Comparison of ENCODE assay signal across 17 cellular contexts in genomic region chr15:50800715-50801114, GRCh38. TPM values are rescaled to one million over a fixed set of nuclear protein-coding genes. Genes with fewer than 3 reads are reported as not detected.
DNase-seq lines count a peak whose midpoint lies in the region; ATAC-seq, FAIRE-seq and TF ChIP-seq lines count a peak whose summit lies in the region.
"Had no signal": no experiment of that assay in that cellular context is flagged by ENCODE, and none has a peak within 500 bp of the region (broad histone marks: within the 10 kb centered on the region; RNA-seq: fewer than 3 reads in every experiment).

No MANE protein-coding gene starts in this region.

- H3K27ac ChIP-seq in HepG2 (ENCODE audit: extremely low read length, insufficient read depth, low read length) (no peak overlapping the region), right lobe of liver (no peak overlapping the region), gastrocnemius medialis (peak overlapping the region in 3 of 4 donors; percentile 84 to 93 (median 85))
- H3K27ac ChIP-seq: HL-60, RWPE1 had no signal

- TF ChIP-seq CTCF in HepG2 (CRISPR knock-in tag; IDR thresholded peaks at IDR 0.05) = no peak
- no peak for TF ChIP-seq CTCF in right lobe of liver (IDR thresholded peaks at IDR 0.05)
- TF ChIP-seq CTCF in gastrocnemius medialis (IDR thresholded peaks at IDR 0.05 in 4 of 5, conservative IDR thresholded peaks at IDR 0.05 in 1 of 5) = no peak

- POLR2A ChIA-PET in HepG2 (lab: Yijun Ruan, JAX) = no interaction called here

- no peaks in the 10 kb centered on the region; a peak in 1 of 5 replicates for H3K27me3 ChIP-seq in HepG2 (ENCODE audit: control insufficient read depth in 1 of 2, insufficient read depth in 2 of 2, low read length in 2 of 2)
- H3K27me3 ChIP-seq in right lobe of liver = no peaks in the 10 kb centered on the region
- H3K27me3 ChIP-seq in gastrocnemius medialis = no peaks in the 10 kb centered on the region

- no TSS peak for BruUV-seq in HepG2 (replicated peaks; lab: Mats Ljungman, UMichigan)

- CTCF ChIA-PET in HepG2 (lab: Yijun Ruan, JAX; ENCODE audit: low intra/inter-chr PET ratio, low total read pairs) = no interaction called here

- no peak for TF ChIP-seq POLR2A in HepG2 (IDR thresholded peaks at IDR 0.05; ENCODE audit: insufficient read depth in 1 of 2, low read depth in 2 of 2, low read length in 2 of 2)
- TF ChIP-seq POLR2A in right lobe of liver (IDR thresholded peaks at IDR 0.05) = no peak
- TF ChIP-seq POLR2A in gastrocnemius medialis (IDR thresholded peaks at IDR 0.05) = no peak

- H3K4me3 ChIP-seq in HepG2 (replicated peaks in 1 of 3; ENCODE audit: insufficient read depth in 1 of 3, low read depth in 2 of 3, low read length in 3 of 3) = no peak overlapping the region
- H3K4me3 ChIP-seq in right lobe of liver = no peak overlapping the region
- H3K4me3 ChIP-seq in gastrocnemius medialis = no peak overlapping the region

- WGBS in HepG2 (ENCODE audit: low lambda C conversion rate) = 14% methylated on average over 1 of the region's 1 CpG
- 70% methylated on average over 1 of the region's 1 CpG for WGBS in right lobe of liver (ENCODE audit: insufficient coverage, low coverage, low lambda C conversion rate, missing lambda C conversion rate)

- peak; percentile 43; the same call in 1 of the 3 replicates for ATAC-seq in HepG2
- no peak for ATAC-seq in right lobe of liver
- peak; percentile 58 for ATAC-seq in GM19351 (IDR thresholded peaks at IDR 0.05; ENCODE audit: unreplicated experiment)
- peak; percentile 51 for ATAC-seq in HG03095 (IDR thresholded peaks at IDR 0.05; ENCODE audit: unreplicated experiment)
- no peak for ATAC-seq in gastrocnemius medialis
- ATAC-seq: PC-3 had no signal

- TF ChIP-seq RAD21 in HepG2 (CRISPR knock-in tag; IDR thresholded peaks at IDR 0.05) = no peak

- TF ChIP-seq EP300 in HepG2 (IDR thresholded peaks at IDR 0.05; ENCODE audit: low read depth in 2 of 2, low read length in 2 of 2) (no peak), HepG2 (CRISPR knock-in tag; IDR thresholded peaks at IDR 0.05; ENCODE audit: borderline replicate concordance) (no peak)

- no peaks in the 10 kb centered on the region for H3K79me2 ChIP-seq in HepG2 (ENCODE audit: insufficient read depth, low read length)

- no peaks in the 10 kb centered on the region for H4K20me1 ChIP-seq in HepG2 (ENCODE audit: insufficient read depth, low read length)

- in situ Hi-C loops in HepG2 (cut with HindIII; ENCODE audit: extremely low pct_ligation_motif_present, low pct_unique_long_range_greater_than_20kb) (no loop called here), gastrocnemius medialis (cut with MboI; ENCODE audit: low sequenced_read_pairs in 4 of 4) (no loop called here)

- no peak overlapping the region for H3K4me2 ChIP-seq in HepG2 (ENCODE audit: low read depth, low read length)

- intact Hi-C loops in HepG2 (cut with micrococcal nuclease; ENCODE audit: unreplicated experiment) (no loop called here), right lobe of liver (cut with DNase I) (no loop called here), gastrocnemius medialis (cut with DNase I; ENCODE audit: low total_unique reads) (loop anchor here (5.0 kb wide), 1 partner anchor 1813 kb away; no protein-coding TSS in a partner anchor)

- no peak for FAIRE-seq in HepG2 (lab: Jason Lieb, UNC)
- FAIRE-seq: H1, HTR-8/SVneo had no signal

- H3K9me3 ChIP-seq in HepG2 (ENCODE audit: low read length) (no peaks in the 10 kb centered on the region), right lobe of liver (no peaks in the 10 kb centered on the region), gastrocnemius medialis (no peaks in the 10 kb centered on the region)

- DNase-seq in HepG2 (ENCODE audit: low spot score) = no peak
- DNase-seq in right lobe of liver = no peak
- no peak for DNase-seq in gastrocnemius medialis
- DNase-seq in NCI-H82 treated with DMSO at 0.1 percent for 48 hours (lab: John Stamatoyannopoulos, UW; ENCODE audit: unreplicated experiment) = no peak
- DNase-seq in DMS79 (lab: John Stamatoyannopoulos, UW) = no peak
- DNase-seq in NCI-H524 (lab: John Stamatoyannopoulos, UW) = no peak
- DNase-seq: CD4-positive, alpha-beta memory T cell; NCI-H187; NCI-H446; PC-3; T-helper 2 cell had no signal

- H2AFZ ChIP-seq in HepG2 (ENCODE audit: low read length) = no peak overlapping the region

- H3K9ac ChIP-seq in HepG2 (ENCODE audit: insufficient read depth, low read depth, low read length) = no peak overlapping the region

- no peaks in the 10 kb centered on the region for H3K36me3 ChIP-seq in HepG2 (replicated peaks in 1 of 2; ENCODE audit: control insufficient read depth in 1 of 2, insufficient read depth in 2 of 2, low read length in 2 of 2)
- H3K36me3 ChIP-seq in right lobe of liver = no peaks in the 10 kb centered on the region
- H3K36me3 ChIP-seq in gastrocnemius medialis = no peaks in the 10 kb centered on the region

- H3K4me1 ChIP-seq in HepG2 (ENCODE audit: insufficient read depth, low read length) (peaks cover 20% of the 10 kb centered on the region), right lobe of liver (no peaks in the 10 kb centered on the region), gastrocnemius medialis (peaks cover 17 to 23% of the 10 kb centered on the region in 2 donors)

TF ChIP-seq in HepG2, 621 proteins besides CTCF, POLR2A, EP300 and RAD21 (continues in another document):
- TF ChIP-seq ZNF142 (CRISPR knock-in tag; IDR thresholded peaks at IDR 0.05) (no peak), HNF4A (CRISPR knock-in tag; IDR thresholded peaks at IDR 0.05) (0 out of 2 replicates have a peak, but pooled peaks have one; percentile 14), KDM5A (IDR thresholded peaks at IDR 0.05; ENCODE audit: borderline replicate concordance, low read length) (no peak), HOXA9 (CRISPR knock-in tag; IDR thresholded peaks at IDR 0.05; ENCODE audit: borderline replicate concordance) (no peak), ZSCAN29 (CRISPR knock-in tag; conservative IDR thresholded peaks at IDR 0.05) (no peak)

RNA-seq across cellular contexts. Expression of gene SPPL2A, which starts 35.2 kb away (rescaled TPM):
- 69.9 and 105 TPM in 2 replicates for total RNA-seq in HepG2 (2016; rRNA removed; fragmentation: Illumina TruSeq; extraction: Trizol)
- total RNA-seq in HepG2 (2016; cell fraction: cytosol; rRNA removed; fragmentation: Illumina TruSeq; extraction: Trizol; ENCODE audit: low read depth) = 27.3 and 31.2 TPM in 2 replicates
- total RNA-seq in HepG2 (2016; cell fraction: insoluble cytoplasmic fraction; rRNA removed; fragmentation: Illumina TruSeq; extraction: Trizol) = 66.5 and 98.8 TPM in 2 replicates
- total RNA-seq in HepG2 (2016; cell fraction: membrane; rRNA removed; fragmentation: Illumina TruSeq; extraction: Trizol) = 43.0 and 45.8 TPM in 2 replicates
- total RNA-seq in HepG2 (2016; cell fraction: nucleus; rRNA removed; fragmentation: Illumina TruSeq; extraction: Trizol) = 81.8 and 105 TPM in 2 replicates
- 80.5 and 87.1 TPM in 2 replicates for polyA plus RNA-seq in HepG2 (2011; rRNA removed)
- 28.9 and 46.4 TPM in 2 replicates for polyA plus RNA-seq in HepG2 (2011; cell fraction: cytosol; rRNA removed)
- polyA plus RNA-seq in HepG2 (2011; cell fraction: nucleus; rRNA removed) = 143 and 183 TPM in 2 replicates
- polyA plus RNA-seq in HepG2 (2012) = 73.6 TPM in 2 replicates
- 12.7 and 16.1 TPM in 2 replicates for polyA plus RNA-seq in HepG2 (2016; cell fraction: cytosol; fragmentation: Illumina TruSeq; extraction: Trizol; ENCODE audit: low read depth)
- 38.1 and 38.6 TPM in 2 replicates for polyA plus RNA-seq in HepG2 (2016; cell fraction: insoluble cytoplasmic fraction; fragmentation: Illumina TruSeq; extraction: Trizol; ENCODE audit: low read depth)
- polyA plus RNA-seq in HepG2 (2016; cell fraction: membrane; fragmentation: Illumina TruSeq; extraction: Trizol; ENCODE audit: low read depth) = 20.8 and 23.3 TPM in 2 replicates
- polyA plus RNA-seq in HepG2 (2016; cell fraction: nucleus; fragmentation: Illumina TruSeq; extraction: Trizol; ENCODE audit: insufficient read depth, low read depth) = 101 TPM in 2 replicates
- 29.8 and 31.4 TPM in 2 replicates for polyA minus RNA-seq in HepG2 (2011; rRNA and poly(A)+ RNA removed; ENCODE audit: low replicate concordance)
- polyA minus RNA-seq in HepG2 (2011; cell fraction: cytosol; rRNA and poly(A)+ RNA removed) = 33.5 and 35.2 TPM in 2 replicates
- 51.2 and 70.0 TPM in 2 replicates for polyA minus RNA-seq in HepG2 (2011; cell fraction: nucleus; rRNA and poly(A)+ RNA removed)
- total RNA-seq in right lobe of liver = 100 to 1,000 TPM in 5 of 6 experiments, 10 to 100 TPM in 1; 94.0 to 239 (median 120) TPM
- 100 to 1,000 TPM; 577 to 774 (median 620) TPM for total RNA-seq in gastrocnemius medialis

Comparison
In these comparisons a context has a peak if more than half of its experiments do, and no peak if none do; other contexts are left out.
1. ATAC-seq: peak in HepG2 (single experiment), GM19351 (single experiment) and HG03095 (single experiment); none in right lobe of liver (0 of 4) and gastrocnemius medialis (0 of 2).
2. H3K27ac ChIP-seq: peak in gastrocnemius medialis (3 of 4); none in HepG2 (single experiment) and right lobe of liver (0 of 3).